ENCODE assay signal across 1 cellular context in genomic region chr11:117010808-117011540, GRCh38.
TF ChIP-seq lines count a peak whose summit lies in the region.

No MANE protein-coding gene starts in this region.

TF ChIP-seq in GM23338, 12 proteins besides CTCF, POLR2A, EP300 and RAD21 (continued from another document):
- TF ChIP-seq, protein P1, sequence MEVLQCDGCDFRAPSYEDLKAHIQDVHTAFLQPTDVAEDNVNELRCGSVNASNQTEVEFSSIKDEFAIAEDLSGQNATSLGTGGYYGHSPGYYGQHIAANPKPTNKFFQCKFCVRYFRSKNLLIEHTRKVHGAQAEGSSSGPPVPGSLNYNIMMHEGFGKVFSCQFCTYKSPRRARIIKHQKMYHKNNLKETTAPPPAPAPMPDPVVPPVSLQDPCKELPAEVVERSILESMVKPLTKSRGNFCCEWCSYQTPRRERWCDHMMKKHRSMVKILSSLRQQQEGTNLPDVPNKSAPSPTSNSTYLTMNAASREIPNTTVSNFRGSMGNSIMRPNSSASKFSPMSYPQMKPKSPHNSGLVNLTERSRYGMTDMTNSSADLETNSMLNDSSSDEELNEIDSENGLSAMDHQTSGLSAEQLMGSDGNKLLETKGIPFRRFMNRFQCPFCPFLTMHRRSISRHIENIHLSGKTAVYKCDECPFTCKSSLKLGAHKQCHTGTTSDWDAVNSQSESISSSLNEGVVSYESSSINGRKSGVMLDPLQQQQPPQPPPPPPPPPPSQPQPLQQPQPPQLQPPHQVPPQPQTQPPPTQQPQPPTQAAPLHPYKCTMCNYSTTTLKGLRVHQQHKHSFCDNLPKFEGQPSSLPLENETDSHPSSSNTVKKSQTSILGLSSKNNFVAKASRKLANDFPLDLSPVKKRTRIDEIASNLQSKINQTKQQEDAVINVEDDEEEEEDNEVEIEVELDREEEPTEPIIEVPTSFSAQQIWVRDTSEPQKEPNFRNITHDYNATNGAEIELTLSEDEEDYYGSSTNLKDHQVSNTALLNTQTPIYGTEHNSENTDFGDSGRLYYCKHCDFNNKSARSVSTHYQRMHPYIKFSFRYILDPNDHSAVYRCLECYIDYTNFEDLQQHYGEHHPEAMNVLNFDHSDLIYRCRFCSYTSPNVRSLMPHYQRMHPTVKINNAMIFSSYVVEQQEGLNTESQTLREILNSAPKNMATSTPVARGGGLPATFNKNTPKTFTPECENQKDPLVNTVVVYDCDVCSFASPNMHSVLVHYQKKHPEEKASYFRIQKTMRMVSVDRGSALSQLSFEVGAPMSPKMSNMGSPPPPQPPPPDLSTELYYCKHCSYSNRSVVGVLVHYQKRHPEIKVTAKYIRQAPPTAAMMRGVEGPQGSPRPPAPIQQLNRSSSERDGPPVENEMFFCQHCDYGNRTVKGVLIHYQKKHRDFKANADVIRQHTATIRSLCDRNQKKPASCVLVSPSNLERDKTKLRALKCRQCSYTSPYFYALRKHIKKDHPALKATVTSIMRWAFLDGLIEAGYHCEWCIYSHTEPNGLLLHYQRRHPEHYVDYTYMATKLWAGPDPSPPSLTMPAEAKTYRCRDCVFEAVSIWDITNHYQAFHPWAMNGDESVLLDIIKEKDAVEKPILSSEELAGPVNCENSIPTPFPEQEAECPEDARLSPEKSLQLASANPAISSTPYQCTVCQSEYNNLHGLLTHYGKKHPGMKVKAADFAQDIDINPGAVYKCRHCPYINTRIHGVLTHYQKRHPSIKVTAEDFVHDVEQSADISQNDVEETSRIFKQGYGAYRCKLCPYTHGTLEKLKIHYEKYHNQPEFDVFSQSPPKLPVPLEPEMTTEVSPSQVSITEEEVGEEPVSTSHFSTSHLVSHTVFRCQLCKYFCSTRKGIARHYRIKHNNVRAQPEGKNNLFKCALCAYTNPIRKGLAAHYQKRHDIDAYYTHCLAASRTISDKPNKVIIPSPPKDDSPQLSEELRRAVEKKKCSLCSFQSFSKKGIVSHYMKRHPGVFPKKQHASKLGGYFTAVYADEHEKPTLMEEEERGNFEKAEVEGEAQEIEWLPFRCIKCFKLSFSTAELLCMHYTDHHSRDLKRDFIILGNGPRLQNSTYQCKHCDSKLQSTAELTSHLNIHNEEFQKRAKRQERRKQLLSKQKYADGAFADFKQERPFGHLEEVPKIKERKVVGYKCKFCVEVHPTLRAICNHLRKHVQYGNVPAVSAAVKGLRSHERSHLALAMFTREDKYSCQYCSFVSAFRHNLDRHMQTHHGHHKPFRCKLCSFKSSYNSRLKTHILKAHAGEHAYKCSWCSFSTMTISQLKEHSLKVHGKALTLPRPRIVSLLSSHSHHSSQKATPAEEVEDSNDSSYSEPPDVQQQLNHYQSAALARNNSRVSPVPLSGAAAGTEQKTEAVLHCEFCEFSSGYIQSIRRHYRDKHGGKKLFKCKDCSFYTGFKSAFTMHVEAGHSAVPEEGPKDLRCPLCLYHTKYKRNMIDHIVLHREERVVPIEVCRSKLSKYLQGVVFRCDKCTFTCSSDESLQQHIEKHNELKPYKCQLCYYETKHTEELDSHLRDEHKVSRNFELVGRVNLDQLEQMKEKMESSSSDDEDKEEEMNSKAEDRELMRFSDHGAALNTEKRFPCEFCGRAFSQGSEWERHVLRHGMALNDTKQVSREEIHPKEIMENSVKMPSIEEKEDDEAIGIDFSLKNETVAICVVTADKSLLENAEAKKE (CRISPR knock-in tag; IDR thresholded peaks at IDR 0.05) = no peak
- TF ChIP-seq NANOG (IDR thresholded peaks at IDR 0.05; ENCODE audit: borderline replicate concordance) (no peak), STAT1 (IDR thresholded peaks at IDR 0.05; ENCODE audit: unreplicated experiment) (no peak)
TF ChIP-seq in GM23338: peak in this region for 0.
